Comparison of ENCODE assay signal across 17 cellular contexts in the genomic region with DNA sequence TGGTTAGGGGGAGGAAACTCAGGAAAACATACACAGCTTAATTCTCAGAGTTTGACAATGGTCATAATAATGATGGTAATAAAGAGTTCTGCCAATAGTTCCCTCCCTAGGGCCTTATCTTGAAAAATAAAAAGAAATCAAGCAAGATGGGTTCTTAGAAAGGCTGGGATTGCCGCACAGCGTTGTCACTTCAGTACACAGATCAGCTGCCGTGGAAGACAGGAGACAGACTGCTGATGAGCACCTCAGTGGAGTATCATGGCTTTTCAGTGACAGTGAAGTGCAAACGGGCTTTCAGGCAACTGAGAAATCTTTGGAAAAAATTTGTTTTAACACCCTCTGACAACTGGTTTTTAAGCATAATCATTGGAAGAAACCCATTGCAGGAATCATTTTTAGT.
DNase-seq lines count a peak whose midpoint lies in the region; ATAC-seq and TF ChIP-seq lines count a peak whose summit lies in the region.
"Had no signal": no experiment of that assay in that cellular context is flagged by ENCODE, and none has a peak within 500 bp of the region (broad histone marks: within the 10 kb centered on the region; RNA-seq: fewer than 3 reads in every experiment).

No MANE protein-coding gene starts in this region.

- peak; percentile 23 for DNase-seq in Ammon's horn (ENCODE audit: low spot score)
- peak; percentile 36 for DNase-seq in MM.1S
- no peak for DNase-seq in SK-N-SH
- DNase-seq in mesenchymal stem cell, result peak; percentile 26
- DNase-seq in NOMO-1 treated with DMSO at 0.1 percent for 48 hours (lab: John Stamatoyannopoulos, UW; ENCODE audit: unreplicated experiment), result no peak
- DNase-seq in OCI-LY7 (ENCODE audit: low spot score), result no peak
- DNase-seq: activated CD8-positive, alpha-beta memory T cell treated with anti-CD3 and anti-CD28 coated beads for 24 hours; activated effector memory CD4-positive, alpha-beta T cell treated with anti-CD3 and anti-CD28 coated beads, Interleukin-2, amount 50 U/mL, for 16 hours; AML-193; effector CD8-positive, alpha-beta T cell; natural killer cell; NCI-H2029; upper lobe of left lung had no signal

- H3K79me1 ChIP-seq in mesenchymal stem cell (replicated peaks; ENCODE audit: low read length, poor library complexity, severe bottlenecking), result no peaks in the 10 kb centered on the region

- BruUV-seq in OCI-LY7 (replicated peaks; lab: Mats Ljungman, UMichigan), result no TSS peak

- no peak for TF ChIP-seq RAD21 in SK-N-SH (IDR thresholded peaks at IDR 0.05; ENCODE audit: low read length)

- H2BK12ac ChIP-seq in mesenchymal stem cell (ENCODE audit: low read length in 2 of 2), result peak overlapping the region in 1 of 2 experiments; percentile 71

- CTCF ChIA-PET in SK-N-SH (lab: Yijun Ruan, JAX) (interaction anchor here (0.6 to 2.4 kb wide), 16 partner anchors 12 to 1461 kb away, joined by 3 to 9 read pairs (median 3); no protein-coding TSS in a partner anchor), OCI-LY7 (lab: Charles Lee; ENCODE audit: unreplicated experiment) (no interaction called here)

- H2AK5ac ChIP-seq in mesenchymal stem cell (ENCODE audit: low read length, severe bottlenecking), result no peak overlapping the region

- H3K23ac ChIP-seq in mesenchymal stem cell (ENCODE audit: low read length in 2 of 2), result no peak overlapping the region

- no peaks in the 10 kb centered on the region for H3K9me3 ChIP-seq in MM.1S (replicated peaks; ENCODE audit: insufficient read depth, low read length)
- H3K9me3 ChIP-seq in SK-N-SH, result no peaks in the 10 kb centered on the region
- peaks cover 12% of the 10 kb centered on the region for H3K9me3 ChIP-seq in mesenchymal stem cell (ENCODE audit: control insufficient read depth, low read length)
- no peaks in the 10 kb centered on the region for H3K9me3 ChIP-seq in OCI-LY7 (ENCODE audit: low read length)
- H3K9me3 ChIP-seq: upper lobe of left lung had no signal

- peak overlapping the region; percentile 23 for H3K4me3 ChIP-seq in MM.1S (ENCODE audit: low read length)
- no peak overlapping the region; a peak in 1 of 4 replicates for H3K4me3 ChIP-seq in SK-N-SH (ENCODE audit: low read depth in 2 of 2, low read length in 1 of 2)
- H3K4me3 ChIP-seq in mesenchymal stem cell (ENCODE audit: insufficient read depth in 1 of 2, low read depth in 1 of 2, low read length in 2 of 2), result peak overlapping the region in 1 of 2 experiments; percentile 35
- no peak overlapping the region for H3K4me3 ChIP-seq in OCI-LY7 (ENCODE audit: low read depth, low read length, poor library complexity, severe bottlenecking)
- H3K4me3 ChIP-seq: lung, upper lobe of left lung had no signal

- H3F3A ChIP-seq in MM.1S (ENCODE audit: insufficient read depth, low read length), result no peaks in the 10 kb centered on the region
- H3F3A ChIP-seq in SK-N-SH (replicated peaks; ENCODE audit: insufficient read depth), result peaks cover 8% of the 10 kb centered on the region

- H3K14ac ChIP-seq in mesenchymal stem cell (ENCODE audit: low read length in 2 of 2), result no peak overlapping the region

- H2BK5ac ChIP-seq in mesenchymal stem cell (ENCODE audit: low read depth, low read length, poor library complexity, severe bottlenecking), result no peak overlapping the region

- H3K9ac ChIP-seq in MM.1S (ENCODE audit: low read length), result no peak overlapping the region; the same call in 1 of the 2 replicates
- no peak overlapping the region for H3K9ac ChIP-seq in SK-N-SH
- H3K9ac ChIP-seq in mesenchymal stem cell (ENCODE audit: low read length), result peak overlapping the region; percentile 54

- H3K9me2 ChIP-seq in MM.1S (replicated peaks; ENCODE audit: insufficient read depth, low read length), result no peaks in the 10 kb centered on the region
- no peaks in the 10 kb centered on the region for H3K9me2 ChIP-seq in SK-N-SH
- no peaks in the 10 kb centered on the region for H3K9me2 ChIP-seq in OCI-LY7 (ENCODE audit: insufficient read depth, low read length)

- H3K36me3 ChIP-seq in MM.1S (replicated peaks; ENCODE audit: insufficient read depth, low read length) (no peaks in the 10 kb centered on the region), SK-N-SH (replicated peaks in 1 of 2; ENCODE audit: control insufficient read depth in 1 of 2, insufficient read depth in 2 of 2, low read length in 1 of 2) (no peaks in the 10 kb centered on the region), mesenchymal stem cell (ENCODE audit: control insufficient read depth in 1 of 2, insufficient read depth in 2 of 2, low read depth in 1 of 2, low read length in 2 of 2) (no peaks in the 10 kb centered on the region), OCI-LY7 (ENCODE audit: insufficient read depth, low read length) (no peaks in the 10 kb centered on the region)
- H3K36me3 ChIP-seq: upper lobe of left lung, WERI-Rb-1 had no signal

- no peak for TF ChIP-seq CTCF in MM.1S (IDR thresholded peaks at IDR 0.05; ENCODE audit: low read length)
- TF ChIP-seq CTCF in SK-N-SH (IDR thresholded peaks at IDR 0.05), result no peak
- no peak for TF ChIP-seq CTCF in OCI-LY7 (conservative IDR thresholded peaks at IDR 0.05; ENCODE audit: low read length)

- H3K4ac ChIP-seq in mesenchymal stem cell (ENCODE audit: low read depth in 1 of 2, low read length in 2 of 2), result peak overlapping the region in 1 of 2 experiments; percentile 78

- no peak overlapping the region for H2BK15ac ChIP-seq in mesenchymal stem cell (ENCODE audit: low read depth, poor library complexity, severe bottlenecking)

- H3K4me1 ChIP-seq in MM.1S (ENCODE audit: low read length) (no peaks in the 10 kb centered on the region), SK-N-SH (ENCODE audit: control insufficient read depth in 1 of 2, insufficient read depth in 2 of 2, low read depth in 1 of 2, low read length in 1 of 2) (peaks cover 8 to 11% of the 10 kb centered on the region in 2 experiments; a peak in 3 of 4 replicates), mesenchymal stem cell (ENCODE audit: control insufficient read depth, insufficient read depth, low read depth, low read length) (peaks cover 2% of the 10 kb centered on the region), OCI-LY7 (ENCODE audit: insufficient read depth, low read length, poor library complexity, severe bottlenecking) (no peaks in the 10 kb centered on the region)
- H3K4me1 ChIP-seq: upper lobe of left lung had no signal

- ATAC-seq in HG02852 (IDR thresholded peaks at IDR 0.05; ENCODE audit: unreplicated experiment) (no peak), HG02588 (IDR thresholded peaks at IDR 0.05; ENCODE audit: unreplicated experiment) (no peak)
- ATAC-seq: natural killer cell had no signal

- H3K27ac ChIP-seq in MM.1S (ENCODE audit: low read length) (no peak overlapping the region), SK-N-SH (ENCODE audit: low read depth in 2 of 2, low read length in 1 of 2) (peak overlapping the region; percentile 71 to 74; a peak in 3 of 4 replicates), mesenchymal stem cell (ENCODE audit: low read length, poor library complexity, severe bottlenecking) (peak overlapping the region; percentile 26), OCI-LY7 (ENCODE audit: low read depth, low read length, poor library complexity, severe bottlenecking) (no peak overlapping the region)
- H3K27ac ChIP-seq: upper lobe of left lung, WERI-Rb-1 had no signal

- intact Hi-C loops in OCI-LY7 (cut with micrococcal nuclease; ENCODE audit: unreplicated experiment), result no loop called here

- no peak for TF ChIP-seq EP300 in SK-N-SH (IDR thresholded peaks at IDR 0.05; ENCODE audit: borderline replicate concordance in 1 of 2, low read depth in 1 of 2, low read length in 1 of 2)

- H3K4me2 ChIP-seq in MM.1S (ENCODE audit: low read depth, low read length) (peak overlapping the region; percentile 40), SK-N-SH (peak overlapping the region; percentile 46; the same call in 1 of the 2 replicates), mesenchymal stem cell (ENCODE audit: low read length, poor library complexity, severe bottlenecking) (no peak overlapping the region), OCI-LY7 (ENCODE audit: low read length) (no peak overlapping the region)

- no peak overlapping the region for H2BK120ac ChIP-seq in mesenchymal stem cell (ENCODE audit: low read depth, low read length)

- H3K79me2 ChIP-seq in MM.1S (ENCODE audit: low read length) (no peaks in the 10 kb centered on the region), SK-N-SH (ENCODE audit: insufficient read depth) (no peaks in the 10 kb centered on the region), OCI-LY7 (ENCODE audit: insufficient read depth, low read depth, low read length) (no peaks in the 10 kb centered on the region)

- H3K18ac ChIP-seq in mesenchymal stem cell (ENCODE audit: low read depth in 1 of 2, low read length in 2 of 2), result peak overlapping the region in 1 of 2 experiments; percentile 77

- 29% methylated on average over 4 of the region's 4 CpGs for WGBS in SK-N-SH (ENCODE audit: low lambda C conversion rate)
- WGBS in mesenchymal stem cell, result 54% methylated on average over 3 of the region's 4 CpGs

- H4K20me1 ChIP-seq in MM.1S (ENCODE audit: insufficient read depth, low read length) (no peaks in the 10 kb centered on the region), SK-N-SH (ENCODE audit: insufficient read depth) (no peaks in the 10 kb centered on the region), OCI-LY7 (ENCODE audit: insufficient read depth, low read length) (no peaks in the 10 kb centered on the region)

- H4K8ac ChIP-seq in mesenchymal stem cell (ENCODE audit: low read length), result no peak overlapping the region

- peak overlapping the region; percentile 29 for H2AFZ ChIP-seq in MM.1S (ENCODE audit: low read length)
- 0 out of 2 replicates have a peak overlapping the region, but pooled peaks have one; percentile 5 for H2AFZ ChIP-seq in SK-N-SH (ENCODE audit: low read depth)
- no peak overlapping the region for H2AFZ ChIP-seq in mesenchymal stem cell (ENCODE audit: low read depth, low read length)
- H2AFZ ChIP-seq in OCI-LY7 (ENCODE audit: low read length), result no peak overlapping the region

- no peaks in the 10 kb centered on the region for H3K27me3 ChIP-seq in MM.1S (replicated peaks; ENCODE audit: insufficient read depth, low read length)
- no peaks in the 10 kb centered on the region for H3K27me3 ChIP-seq in SK-N-SH (ENCODE audit: insufficient read depth)
- no peaks in the 10 kb centered on the region for H3K27me3 ChIP-seq in mesenchymal stem cell (ENCODE audit: control insufficient read depth in 1 of 2, insufficient read depth in 1 of 2, low read length in 2 of 2)
- H3K27me3 ChIP-seq: upper lobe of left lung had no signal

- POLR2A ChIA-PET in SK-N-SH (lab: Yijun Ruan, JAX), result no interaction called here
- POLR2A ChIA-PET in OCI-LY7 (lab: Charles Lee), result no interaction called here

- no peak overlapping the region for H4K91ac ChIP-seq in mesenchymal stem cell (ENCODE audit: low read length)

TF ChIP-seq in SK-N-SH, 30 proteins besides CTCF, POLR2A, EP300 and RAD21:
- TF ChIP-seq MXI1 (IDR thresholded peaks at IDR 0.05; ENCODE audit: low read depth, low read length), result no peak
- TF ChIP-seq, protein P1, sequence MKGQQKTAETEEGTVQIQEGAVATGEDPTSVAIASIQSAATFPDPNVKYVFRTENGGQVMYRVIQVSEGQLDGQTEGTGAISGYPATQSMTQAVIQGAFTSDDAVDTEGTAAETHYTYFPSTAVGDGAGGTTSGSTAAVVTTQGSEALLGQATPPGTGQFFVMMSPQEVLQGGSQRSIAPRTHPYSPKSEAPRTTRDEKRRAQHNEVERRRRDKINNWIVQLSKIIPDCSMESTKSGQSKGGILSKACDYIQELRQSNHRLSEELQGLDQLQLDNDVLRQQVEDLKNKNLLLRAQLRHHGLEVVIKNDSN (IDR thresholded peaks at IDR 0.05; ENCODE audit: borderline replicate concordance, low read depth), result no peak
TF ChIP-seq in SK-N-SH: peak in this region for 0.

Comparison
In these comparisons a context has a peak if more than half of its experiments do, and no peak if none do; other contexts are left out.
1. DNase-seq: peak in Ammon's horn (single experiment), MM.1S (single experiment) and mesenchymal stem cell (single experiment); none in SK-N-SH (single experiment), NOMO-1 treated with DMSO at 0.1 percent for 48 hours (single experiment) and OCI-LY7 (single experiment).
2. H2AFZ ChIP-seq: peak in MM.1S (single experiment) and SK-N-SH (single experiment); none in mesenchymal stem cell (single experiment) and OCI-LY7 (single experiment).
3. H3K27ac ChIP-seq: peak in SK-N-SH (2 of 2) and mesenchymal stem cell (single experiment); none in MM.1S (single experiment) and OCI-LY7 (single experiment).
4. H3K4me2 ChIP-seq: peak in MM.1S (single experiment) and SK-N-SH (single experiment); none in mesenchymal stem cell (single experiment) and OCI-LY7 (single experiment).